ENCODE assay signal across 14 cellular contexts in the genomic region with DNA sequence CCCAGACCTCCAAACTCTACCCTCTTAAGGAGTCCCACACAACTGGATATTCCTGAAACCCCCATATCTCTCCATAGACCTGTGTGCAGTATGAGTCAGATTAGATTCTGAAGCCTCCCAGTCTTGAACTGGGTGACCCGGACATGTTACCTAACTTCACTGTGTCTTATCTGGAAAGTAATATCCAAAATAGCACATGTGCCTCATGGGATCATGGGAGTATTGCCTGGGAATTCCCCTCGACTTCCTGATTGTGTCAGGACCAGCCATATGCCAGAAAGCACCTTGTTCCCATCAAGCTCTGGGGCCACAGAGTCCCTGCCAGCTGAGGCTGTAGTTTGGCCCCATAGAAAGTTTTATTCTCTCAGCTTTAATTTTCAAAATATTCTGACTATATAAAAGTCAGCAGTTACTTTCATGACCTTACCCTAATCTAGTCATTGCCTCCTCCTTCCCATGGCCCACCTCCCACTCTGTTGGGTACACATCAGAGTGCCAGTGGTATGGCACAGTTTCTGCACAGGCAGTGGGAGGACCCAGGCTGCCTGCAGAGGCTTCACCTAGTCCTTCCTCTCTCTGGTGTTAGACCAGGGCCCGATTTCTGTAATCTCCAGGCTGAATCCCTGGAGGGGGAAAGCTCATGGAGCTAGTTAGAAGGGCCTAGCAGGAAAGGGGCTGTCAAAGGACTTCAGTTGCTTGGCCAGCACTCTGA. TPM values are rescaled to one million over a fixed set of nuclear protein-coding genes. Genes with fewer than 3 reads are reported as not detected.
DNase-seq lines count a peak whose midpoint lies in the region; ATAC-seq and TF ChIP-seq lines count a peak whose summit lies in the region.
"Had no signal": no experiment of that assay in that cellular context is flagged by ENCODE, and none has a peak within 500 bp of the region (broad histone marks: within the 10 kb centered on the region; RNA-seq: fewer than 3 reads in every experiment).

No MANE protein-coding gene starts in this region.

- H3K4me3 ChIP-seq in BLaER1 treated with 17β-estradiol and CSF1 and Interleukin-3, amounts not matched to agents 10 nM and 100 nM = no peak overlapping the region
- H3K4me3 ChIP-seq in gastroesophageal sphincter (no peak overlapping the region), parathyroid adenoma (ENCODE audit: low read depth, low read length) (no peak overlapping the region)

- H3K27ac Mint-ChIP-seq in T-helper 17 cell = peak overlapping the region; percentile 34

- no peaks in the 10 kb centered on the region for H3K36me3 Mint-ChIP-seq in T-helper 17 cell (ENCODE audit: low read depth)
- H3K36me3 Mint-ChIP-seq: immature natural killer cell had no signal

- H3K27ac ChIP-seq in BLaER1 treated with 17β-estradiol and CSF1 and Interleukin-3, amounts not matched to agents 10 nM and 100 nM = no peak overlapping the region
- peak overlapping the region in 2 of 4 donors; percentile 2 to 36 for H3K27ac ChIP-seq in gastroesophageal sphincter
- H3K27ac ChIP-seq in parathyroid adenoma = peak overlapping the region; percentile 71

- H4K20me1 ChIP-seq in BLaER1 treated with 17β-estradiol and CSF1 and Interleukin-3, amounts not matched to agents 10 nM and 100 nM = no peaks in the 10 kb centered on the region

- H3K4me2 ChIP-seq in BLaER1 treated with 17β-estradiol and CSF1 and Interleukin-3, amounts not matched to agents 10 nM and 100 nM = peak overlapping the region in 9 of 11 experiments; percentile 9 to 75 (median 43); a peak in 15 of 22 replicates
- H3K4me2 ChIP-seq in parathyroid adenoma (ENCODE audit: low read length) = no peak overlapping the region

- ATAC-seq in T-helper 17 cell (no peak), gastroesophageal sphincter (peak; percentile 64), HG03039 (IDR thresholded peaks at IDR 0.05; ENCODE audit: unreplicated experiment) (no peak), GM19035 (IDR thresholded peaks at IDR 0.05; ENCODE audit: unreplicated experiment) (no peak)

- TF ChIP-seq CTCF in gastroesophageal sphincter (IDR thresholded peaks at IDR 0.05) (no peak), parathyroid adenoma (IDR thresholded peaks at IDR 0.05) (no peak)

- H3K9me3 ChIP-seq in BLaER1 treated with 17β-estradiol and CSF1 and Interleukin-3, amounts not matched to agents 10 nM and 100 nM (replicated peaks in 1 of 11) = no peaks in the 10 kb centered on the region
- H3K9me3 ChIP-seq in T-helper 17 cell (ENCODE audit: control insufficient read depth, low read length, poor library complexity, severe bottlenecking) (no peaks in the 10 kb centered on the region), gastroesophageal sphincter (no peaks in the 10 kb centered on the region), parathyroid adenoma (ENCODE audit: control insufficient read depth, low read length) (no peaks in the 10 kb centered on the region)

- no peaks in the 10 kb centered on the region for H3K27me3 ChIP-seq in BLaER1 treated with 17β-estradiol and CSF1 and Interleukin-3, amounts not matched to agents 10 nM and 100 nM
- H3K27me3 ChIP-seq in gastroesophageal sphincter = no peaks in the 10 kb centered on the region
- no peaks in the 10 kb centered on the region for H3K27me3 ChIP-seq in parathyroid adenoma (ENCODE audit: control insufficient read depth, insufficient read depth, low read length)

- H3K36me3 ChIP-seq in BLaER1 treated with 17β-estradiol and CSF1 and Interleukin-3, amounts not matched to agents 10 nM and 100 nM = no peaks in the 10 kb centered on the region
- no peaks in the 10 kb centered on the region for H3K36me3 ChIP-seq in gastroesophageal sphincter
- H3K36me3 ChIP-seq in parathyroid adenoma (ENCODE audit: control insufficient read depth, insufficient read depth, low read length) = no peaks in the 10 kb centered on the region

- TF ChIP-seq POLR2A in gastroesophageal sphincter (IDR thresholded peaks at IDR 0.05) = no peak

- WGBS in gastroesophageal sphincter (ENCODE audit: low coverage in 1 of 2), 2 donors = 40% methylated on average over 2 of the region's 3 CpGs; no CpG with 5 or more reads in 1 of the 2 donors

- H3K4me3 Mint-ChIP-seq in T-helper 17 cell = no peak overlapping the region
- H3K4me3 Mint-ChIP-seq: immature natural killer cell had no signal

- no peak overlapping the region for H3K9ac ChIP-seq in BLaER1 treated with 17β-estradiol and CSF1 and Interleukin-3, amounts not matched to agents 10 nM and 100 nM
- no peak overlapping the region for H3K9ac ChIP-seq in parathyroid adenoma

- peaks cover 56% of the 10 kb centered on the region for H3K27me3 Mint-ChIP-seq in T-helper 17 cell

- no peak for TF ChIP-seq EP300 in gastroesophageal sphincter (IDR thresholded peaks at IDR 0.05)

- H3K4me1 Mint-ChIP-seq in T-helper 17 cell = peaks cover 6% of the 10 kb centered on the region
- H3K4me1 Mint-ChIP-seq: immature natural killer cell had no signal

- DNase-seq in T-helper 17 cell (no peak), A172 (ENCODE audit: low spot score) (no peak)
- no peak for DNase-seq in stimulated activated CD4-positive, alpha-beta T cell treated with anti-CD3 and anti-CD28 coated beads, Interleukin-2, amount 100 ng/mL, for 24 hours
- DNase-seq: activated CD4-positive, alpha-beta T cell treated with anti-CD3 and anti-CD28 coated beads for 48 hours; activated naive CD4-positive, alpha-beta T cell treated with Interleukin-2 at 50 U/mL for 16 hours; effector memory CD4-positive, alpha-beta T cell; immature natural killer cell; MV-4-11; NCI-H774 had no signal

- H2AFZ ChIP-seq in parathyroid adenoma = peak overlapping the region; percentile 68

- H3K79me2 ChIP-seq in parathyroid adenoma = no peaks in the 10 kb centered on the region

- H3K4me1 ChIP-seq in BLaER1 treated with 17β-estradiol and CSF1 and Interleukin-3, amounts not matched to agents 10 nM and 100 nM = peaks cover 12 to 41% (median 23%) of the 10 kb centered on the region in 10 experiments; a peak in 19 of 20 replicates
- peaks cover 0 to 49% (median 10%) of the 10 kb centered on the region in 3 donors for H3K4me1 ChIP-seq in gastroesophageal sphincter
- H3K4me1 ChIP-seq in parathyroid adenoma = peaks cover 15% of the 10 kb centered on the region

RNA-seq across cellular contexts. Expression of gene B4GALT1, which starts 19.5 kb away (rescaled TPM):
- total RNA-seq in T-helper 17 cell (100 to 1,000 TPM; 106 to 126 TPM), gastroesophageal sphincter (10 to 100 TPM; 22.9 to 43.3 (median 31.0) TPM)
- 15.2 and 19.8 TPM in 2 replicates for total RNA-seq in A172 (2014; rRNA removed; shearing (Covaris generic))

RNA-seq across cellular contexts. Expression of gene SPINK4, which starts 53.4 kb away (rescaled TPM):
- total RNA-seq in T-helper 17 cell (not detected), gastroesophageal sphincter (not detected)
- not detected in 2 replicates for total RNA-seq in A172 (2014; rRNA removed; shearing (Covaris generic))
